ENCODE assay signal across 18 cellular contexts in the genomic region with DNA sequence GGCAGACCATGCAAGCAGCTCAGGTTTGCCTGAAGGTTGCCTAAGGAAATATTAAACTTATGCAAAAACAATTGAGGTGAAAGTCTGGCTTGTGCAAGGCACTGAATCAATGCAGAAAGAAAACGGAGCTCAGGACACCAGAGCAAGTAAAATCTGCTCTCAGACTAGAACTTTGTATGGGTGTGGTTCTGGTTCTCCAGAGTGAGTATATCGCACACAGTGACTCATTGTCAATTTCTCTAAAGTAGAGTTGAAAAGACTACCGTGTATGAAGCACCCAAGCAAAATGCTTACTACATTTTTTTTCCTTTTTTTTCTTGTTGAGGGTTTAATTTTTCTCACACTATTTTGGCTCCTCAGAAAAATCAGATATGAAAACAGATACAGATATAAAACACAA.
"Had no signal": no experiment of that assay in that cellular context is flagged by ENCODE, and none has a peak within 500 bp of the region (broad histone marks: within the 10 kb centered on the region; RNA-seq: fewer than 3 reads in every experiment).

No MANE protein-coding gene starts in this region.

- H3K79me2 ChIP-seq: parathyroid adenoma had no signal

- ATAC-seq: activated CD8-positive, alpha-beta T cell treated with anti-CD3 and anti-CD28 coated beads, Interleukin-2, amount 10 ng/mL, durations not matched to agents 7 days and 5 days; activated naive CD8-positive, alpha-beta T cell treated with anti-CD3 and anti-CD28 coated beads, Interleukin-2, amount 50 U/mL, for 24 hours; left lobe of liver; right lobe of liver; stimulated activated memory B cell treated with anti-CD40 and anti-IgM and Interleukin-4, amounts not matched to agents 10 μg/mL and 1 μg/mL and 100 μg/mL, for 72 hours had no signal

- H3K27ac ChIP-seq: cardiac muscle cell, parathyroid adenoma, right lobe of liver, skin epidermis, stomach, transverse colon, WERI-Rb-1 had no signal

- H3K9me3 ChIP-seq: right lobe of liver, transverse colon had no signal

- H3K36me3 ChIP-seq: cardiac muscle cell, right lobe of liver, stomach, transverse colon, WERI-Rb-1 had no signal

- DNase-seq: activated CD4-positive, alpha-beta T cell treated with anti-CD3 and anti-CD28 coated beads, Interleukin-2, amount 50 U/mL, for 1 hour; activated CD4-positive, CD25-positive, alpha-beta regulatory T cell treated with anti-CD3 and anti-CD28 coated beads, Interleukin-2, amount 50 U/mL, for 72 hours; activated CD8-positive, alpha-beta T cell treated with anti-CD3 and anti-CD28 coated beads, Interleukin-2, amount 10 ng/mL, durations not matched to agents 7 days and 5 days; activated gamma-delta T cell; activated naive CD4-positive, alpha-beta T cell treated with anti-CD3 and anti-CD28 coated beads, Interleukin-2, amount 50 U/mL, for 16 hours; activated naive CD8-positive, alpha-beta T cell treated with anti-CD3 and anti-CD28 coated beads, Interleukin-2, amount 50 U/mL, for 24 hours; cortex of kidney; kidney; right lobe of liver; stimulated activated CD4-positive, alpha-beta T cell treated with anti-CD3 and anti-CD28 coated beads, Interleukin-1b, Interleukin-23, amount 100 ng/mL, for 48 hours; stomach; transverse colon; WERI-Rb-1 had no signal

- H3K27me3 ChIP-seq: cardiac muscle cell, right lobe of liver, stomach, transverse colon had no signal

- H3K4me3 ChIP-seq: cardiac muscle cell, right lobe of liver, skin epidermis, stomach, transverse colon had no signal

- H2AFZ ChIP-seq: parathyroid adenoma had no signal

- H3K4me1 ChIP-seq: parathyroid adenoma, right lobe of liver, stomach, transverse colon had no signal
